Comparison of ENCODE assay signal across 10 cellular contexts in genomic region chr7:137986252-137987010, GRCh38. TPM values are rescaled to one million over a fixed set of nuclear protein-coding genes. Genes with fewer than 3 reads are reported as not detected.
DNase-seq lines count a peak whose midpoint lies in the region; ATAC-seq and TF ChIP-seq lines count a peak whose summit lies in the region.
"Had no signal": no experiment of that assay in that cellular context is flagged by ENCODE, and none has a peak within 500 bp of the region (broad histone marks: within the 10 kb centered on the region; RNA-seq: fewer than 3 reads in every experiment).

No MANE protein-coding gene starts in this region.

- H3K4me3 ChIP-seq in IMR-90 (ENCODE audit: insufficient read depth, low read depth, low read length): no peak overlapping the region
- peak overlapping the region; percentile 49 for H3K4me3 ChIP-seq in coronary artery
- peak overlapping the region in 1 of 2 donors; percentile 10 for H3K4me3 ChIP-seq in tibial artery

- H3K14ac ChIP-seq in IMR-90 (replicated peaks; ENCODE audit: low read depth, low read length): peak overlapping the region; percentile 75

- peak overlapping the region; percentile 21 for H3K4me3 Mint-ChIP-seq in memory B cell
- H3K4me3 Mint-ChIP-seq in activated T-cell treated with anti-CD3 and anti-CD28 coated beads, Interleukin-2, amount 50 U/mL, for 72 hours: no peak overlapping the region

- no peak for TF ChIP-seq RAD21 in IMR-90 (IDR thresholded peaks at IDR 0.05; ENCODE audit: low read length)

- peaks cover 23% of the 10 kb centered on the region for H3K4me1 Mint-ChIP-seq in memory B cell
- peaks cover 5% of the 10 kb centered on the region for H3K4me1 Mint-ChIP-seq in activated T-cell treated with anti-CD3 and anti-CD28 coated beads, Interleukin-2, amount 50 U/mL, for 72 hours (ENCODE audit: low read depth)

- peak overlapping the region; percentile 50; the same call in 1 of the 2 replicates for H4K5ac ChIP-seq in IMR-90 (ENCODE audit: low read depth, low read length)

- H3K4me2 ChIP-seq in IMR-90 (ENCODE audit: low read depth, low read length): peak overlapping the region; percentile 75

- H3K56ac ChIP-seq in IMR-90 (ENCODE audit: extremely low read depth, insufficient read depth, low read length): peak overlapping the region; percentile 56

- TF ChIP-seq CTCF in IMR-90 (conservative IDR thresholded peaks at IDR 0.05; ENCODE audit: low read depth, low read length) (no peak), coronary artery (IDR thresholded peaks at IDR 0.05) (no peak), tibial artery (IDR thresholded peaks at IDR 0.05) (no peak)

- H3K36me3 ChIP-seq in IMR-90 (ENCODE audit: control insufficient read depth, insufficient read depth, low read length) (peaks cover 13% of the 10 kb centered on the region), tibial artery (no peaks in the 10 kb centered on the region)

- H3K36me3 Mint-ChIP-seq in memory B cell: peaks cover 8% of the 10 kb centered on the region
- peaks cover 5 to 19% of the 10 kb centered on the region in 2 donors for H3K36me3 Mint-ChIP-seq in activated T-cell treated with anti-CD3 and anti-CD28 coated beads, Interleukin-2, amount 50 U/mL, for 72 hours (ENCODE audit: insufficient read depth in 2 of 2)

- H2AK9ac ChIP-seq in IMR-90 (replicated peaks; ENCODE audit: low read depth, low read length, poor library complexity): peak overlapping the region; percentile 62

- peak; percentile 61 for TF ChIP-seq POLR2A in IMR-90 (IDR thresholded peaks at IDR 0.05; ENCODE audit: low read depth, low read length)

- H3K79me1 ChIP-seq in IMR-90 (ENCODE audit: low read depth in 1 of 2, low read length in 2 of 2): peaks cover 13 to 83% of the 10 kb centered on the region in 2 experiments; a peak in 3 of 4 replicates

- in situ Hi-C loops in IMR-90 (cut with MboI; ENCODE audit: low sequenced_read_pairs): loop anchor here (25.0 kb wide), 1 partner anchor 849 kb away; no protein-coding TSS in a partner anchor

- H3K18ac ChIP-seq in IMR-90 (ENCODE audit: low read depth, low read length): peak overlapping the region; percentile 56

- H3K4ac ChIP-seq in IMR-90 (ENCODE audit: low read depth, low read length): peak overlapping the region; percentile 82

- H3K9me3 Mint-ChIP-seq in memory B cell: peaks cover 5% of the 10 kb centered on the region
- peaks cover 2 to 5% of the 10 kb centered on the region in 2 donors for H3K9me3 Mint-ChIP-seq in activated T-cell treated with anti-CD3 and anti-CD28 coated beads, Interleukin-2, amount 50 U/mL, for 72 hours

- H3K9me3 ChIP-seq in IMR-90 (ENCODE audit: control insufficient read depth, insufficient read depth, low read length): no peaks in the 10 kb centered on the region
- H3K9me3 ChIP-seq in tibial artery: no peaks in the 10 kb centered on the region

- H3K23ac ChIP-seq in IMR-90 (ENCODE audit: low read depth, low read length): peak overlapping the region; percentile 55

- H3K9ac ChIP-seq in IMR-90 (ENCODE audit: low read depth, low read length): peak overlapping the region; percentile 50

- H2BK120ac ChIP-seq in IMR-90 (ENCODE audit: low read depth, low read length): peak overlapping the region; percentile 87

- peak overlapping the region; percentile 83 for H2BK20ac ChIP-seq in IMR-90 (ENCODE audit: low read depth, low read length)

- POLR2A ChIA-PET in IMR-90 (lab: Charles Lee; ENCODE audit: unreplicated experiment): no interaction called here

- H3K27me3 ChIP-seq in IMR-90 (ENCODE audit: control insufficient read depth, insufficient read depth, low read length): no peaks in the 10 kb centered on the region
- H3K27me3 ChIP-seq in tibial artery: no peaks in the 10 kb centered on the region

- peak overlapping the region; percentile 35; the same call in 2 of the 3 replicates for H2BK15ac ChIP-seq in IMR-90 (ENCODE audit: low read depth, low read length)

- H2BK5ac ChIP-seq in IMR-90 (ENCODE audit: low read depth, low read length, poor library complexity, severe bottlenecking): peak overlapping the region; percentile 93

- DNase-seq in IMR-90 (peak; percentile 90), coronary artery (ENCODE audit: low spot score) (no peak), memory B cell (ENCODE audit: low spot score in 2 of 2) (no peak), tibial artery (peak in 1 of 2 donors; percentile 72), substantia nigra (lab: John Stamatoyannopoulos, UW) (no peak), NOMO-1 (lab: John Stamatoyannopoulos, UW; ENCODE audit: unreplicated experiment in 2 of 2) (no peak)
- no peak for DNase-seq in activated T-cell treated with anti-CD3 and anti-CD28 coated beads, Interleukin-2, amount 50 U/mL, for 72 hours
- DNase-seq: activated CD4-positive, alpha-beta T cell treated with anti-CD3 and anti-CD28 coated beads, Interleukin-2, amount 50 U/mL, for 1 hour; nucleus accumbens had no signal

- H3K4me1 ChIP-seq in IMR-90 (ENCODE audit: control insufficient read depth, insufficient read depth, low read length) (peaks cover 51% of the 10 kb centered on the region), tibial artery (peaks cover 7 to 99% (median 88%) of the 10 kb centered on the region in 4 donors)

- peak overlapping the region; percentile 44 for H2AFZ ChIP-seq in IMR-90 (replicated peaks; ENCODE audit: low read length, poor library complexity)

- peak overlapping the region; percentile 89 for H3K27ac ChIP-seq in IMR-90 (ENCODE audit: insufficient read depth, low read length)
- H3K27ac ChIP-seq in coronary artery: peak overlapping the region; percentile 63 to 88
- H3K27ac ChIP-seq in tibial artery: peak overlapping the region; percentile 86 to 96
- no peak overlapping the region for H3K27ac ChIP-seq in substantia nigra (ENCODE audit: low read depth, low read length, poor library complexity, severe bottlenecking)

- dilution Hi-C loops in IMR-90 (cut with HindIII; ENCODE audit: low sequenced_read_pairs, unreplicated experiment): no loop called here

- H3K27me3 Mint-ChIP-seq in memory B cell: no peaks in the 10 kb centered on the region
- H3K27me3 Mint-ChIP-seq in activated T-cell treated with anti-CD3 and anti-CD28 coated beads, Interleukin-2, amount 50 U/mL, for 72 hours (ENCODE audit: low read depth): no peaks in the 10 kb centered on the region

- CTCF ChIA-PET in IMR-90 (lab: Yijun Ruan, JAX): interaction anchor here (1.5 kb wide), 1 partner anchor 83 kb away, joined by 3 read pairs; no protein-coding TSS in a partner anchor

- peaks cover 36% of the 10 kb centered on the region for H4K20me1 ChIP-seq in IMR-90 (ENCODE audit: insufficient read depth, low read length)

- peak overlapping the region; percentile 88 for H3K27ac Mint-ChIP-seq in memory B cell
- no peak overlapping the region for H3K27ac Mint-ChIP-seq in activated T-cell treated with anti-CD3 and anti-CD28 coated beads, Interleukin-2, amount 50 U/mL, for 72 hours

- peak overlapping the region; percentile 93 for H2AK5ac ChIP-seq in IMR-90 (ENCODE audit: low read depth, low read length)

- H3K9me1 ChIP-seq in IMR-90 (ENCODE audit: insufficient read depth, low read length): peaks cover 43% of the 10 kb centered on the region

- H4K91ac ChIP-seq in IMR-90 (ENCODE audit: insufficient read depth, low read depth, low read length): peak overlapping the region; percentile 73

- H4K8ac ChIP-seq in IMR-90 (ENCODE audit: low read depth in 2 of 2, low read length in 2 of 2): peak overlapping the region; percentile 24 to 83

- peak; percentile 56 for ATAC-seq in IMR-90 (ENCODE audit: low read depth)
- no peak for ATAC-seq in memory B cell (ENCODE audit: low read depth)
- ATAC-seq in activated T-cell treated with anti-CD3 and anti-CD28 coated beads, Interleukin-2, amount 50 U/mL, for 72 hours (replicated peaks in 1 of 2): no peak
- no peak for ATAC-seq in HG02973 (IDR thresholded peaks at IDR 0.05; ENCODE audit: unreplicated experiment)

- intact Hi-C loops in IMR-90 (cut with micrococcal nuclease) (no loop called here), tibial artery (cut with DNase I; ENCODE audit: low total_unique reads) (no loop called here)

- BruUV-seq in IMR-90 (replicated peaks; lab: Mats Ljungman, UMichigan): no TSS peak

- WGBS in IMR-90 (ENCODE audit: extremely low coverage in 2 of 2, insufficient read length in 1 of 2), 2 experiments: 10% methylated on average over 6 of the region's 14 CpGs; no CpG with 5 or more reads in 1 of the 2 experiments

TF ChIP-seq in IMR-90, 13 proteins besides CTCF, POLR2A, EP300 and RAD21:
- peak; percentile 98 for TF ChIP-seq CEBPB (IDR thresholded peaks at IDR 0.05; ENCODE audit: low read depth, low read length)
- no peak for TF ChIP-seq MAZ (IDR thresholded peaks at IDR 0.05; ENCODE audit: borderline replicate concordance, low read depth, low read length)
- 0 out of 2 replicates have a peak, but pooled peaks have one; percentile 39 for TF ChIP-seq MXI1 (IDR thresholded peaks at IDR 0.05; ENCODE audit: borderline replicate concordance, low read depth, low read length)
- TF ChIP-seq USF2 (IDR thresholded peaks at IDR 0.05; ENCODE audit: low read depth, low read length): no peak
- TF ChIP-seq MAFK (IDR thresholded peaks at IDR 0.05; ENCODE audit: low read depth, low read length): peak; percentile 44; the same call in 1 of the 2 replicates
- no peak for TF ChIP-seq NFE2L2 (IDR thresholded peaks at IDR 0.05; ENCODE audit: low read depth, low read length)
TF ChIP-seq in IMR-90: peak in this region for 3.

RNA-seq across cellular contexts. Expression of gene CREB3L2, which starts 15.5 kb away (rescaled TPM):
- 35.8 and 42.3 TPM in 2 replicates for total RNA-seq in IMR-90 (2012; rRNA removed)
- polyA plus RNA-seq in IMR-90 (2012; rRNA removed): 57.9 and 65.1 TPM in 2 replicates
- 31.6 and 44.4 TPM in 2 replicates for polyA plus RNA-seq in IMR-90 (2012; cell fraction: cytosol; rRNA removed)
- 38.6 and 56.6 TPM in 2 replicates for polyA plus RNA-seq in IMR-90 (2012; cell fraction: nucleus; rRNA removed; ENCODE audit: low replicate concordance)
- 10 to 100 TPM; 49.4 to 55.1 TPM for total RNA-seq in activated T-cell treated with anti-CD3 and anti-CD28 coated beads, Interleukin-2, amount 50 U/mL, for 72 hours
